Comparison of ENCODE assay signal across 21 cellular contexts in genomic region chr10:116800356-116800929, GRCh38. TPM values are rescaled to one million over a fixed set of nuclear protein-coding genes. Genes with fewer than 3 reads are reported as not detected.
DNase-seq lines count a peak whose midpoint lies in the region; ATAC-seq and TF ChIP-seq lines count a peak whose summit lies in the region.
"Had no signal": no experiment of that assay in that cellular context is flagged by ENCODE, and none has a peak within 500 bp of the region (broad histone marks: within the 10 kb centered on the region; RNA-seq: fewer than 3 reads in every experiment).

No MANE protein-coding gene starts in this region.

- no peak overlapping the region for H3K56ac ChIP-seq in H9 (ENCODE audit: insufficient read length, low read depth, low read length)

- H3K9me3 ChIP-seq in A673 (ENCODE audit: low read depth, low read length, poor library complexity, severe bottlenecking) = no peaks in the 10 kb centered on the region
- no peaks in the 10 kb centered on the region for H3K9me3 ChIP-seq in H9 (ENCODE audit: control insufficient read depth, low read depth, low read length)
- no peaks in the 10 kb centered on the region for H3K9me3 ChIP-seq in iPS-15b (ENCODE audit: control insufficient read depth, insufficient read depth, low read length)
- H3K9me3 ChIP-seq: SK-N-SH had no signal

- H3K27me3 ChIP-seq in A673 (replicated peaks; ENCODE audit: insufficient read depth, low read depth, low read length, poor library complexity) (no peaks in the 10 kb centered on the region), H9 (ENCODE audit: insufficient read depth, low read length) (no peaks in the 10 kb centered on the region), iPS-15b (ENCODE audit: control insufficient read depth, insufficient read depth, low read length) (no peaks in the 10 kb centered on the region)

- H3K27me3 Mint-ChIP-seq in H9 (ENCODE audit: low read depth) = peaks cover 80% of the 10 kb centered on the region

- no peak overlapping the region for H2BK15ac ChIP-seq in H9 (ENCODE audit: low read depth, low read length)

- no peak overlapping the region for H3K18ac ChIP-seq in H9 (ENCODE audit: insufficient read length, low read depth, low read length)

- H3K4ac ChIP-seq in H9 (ENCODE audit: low read depth, low read length) = no peak overlapping the region

- no peak for DNase-seq in A673 (ENCODE audit: low spot score)
- no peak for DNase-seq in H9
- peak; percentile 21 for DNase-seq in sciatic nerve (ENCODE audit: low spot score)
- no peak for DNase-seq in amniotic stem cell (lab: John Stamatoyannopoulos, UW)
- no peak for DNase-seq in hepatic stellate cell (ENCODE audit: low spot score)
- DNase-seq: C1 segment of cervical spinal cord; CD4-positive, alpha-beta memory T cell; COR-L47; DMS53; NCI-H1092 treated with DMSO at 0.1 percent for 48 hours; NCI-H1436; NCI-H187; NCI-H2081 treated with DMSO at 0.1 percent for 48 hours; NCI-H2171; NCI-H226; NCI-H510A; PC-3; SK-N-SH had no signal

- ATAC-seq in sciatic nerve = no peak
- no peak for ATAC-seq in GM18502 (IDR thresholded peaks at IDR 0.05; ENCODE audit: poor library complexity, unreplicated experiment)
- ATAC-seq: PC-3 had no signal

- H3K4me1 ChIP-seq in A673 (ENCODE audit: insufficient read depth, low read length, poor library complexity, severe bottlenecking) (peaks cover 24% of the 10 kb centered on the region), H9 (ENCODE audit: insufficient read depth, low read length) (peaks cover 13% of the 10 kb centered on the region), iPS-15b (ENCODE audit: control insufficient read depth, insufficient read depth, low read length) (peaks cover 12% of the 10 kb centered on the region)

- peak overlapping the region; percentile 29 for H3K4me2 ChIP-seq in H9 (ENCODE audit: insufficient read depth, insufficient read length, low read length)
- H3K4me2 ChIP-seq: SK-N-SH had no signal

- H4K91ac ChIP-seq in H9 (ENCODE audit: insufficient read length, low read depth, low read length) = no peak overlapping the region

- H3K9me3 Mint-ChIP-seq in H9 = peaks cover 0 to 2% of the 10 kb centered on the region in 2 experiments; a peak in 1 of 5 replicates
- H3K9me3 Mint-ChIP-seq: CD4-positive, alpha-beta memory T cell had no signal

- no peak overlapping the region for H3T11ph ChIP-seq in H9 (ENCODE audit: low read length)

- no peak overlapping the region for H3K9ac ChIP-seq in H9 (ENCODE audit: extremely low read depth, insufficient read length, low read length)
- H3K9ac ChIP-seq in iPS-15b (ENCODE audit: low read depth, low read length) = no peak overlapping the region
- H3K9ac ChIP-seq: SK-N-SH had no signal

- H3K14ac ChIP-seq in H9 (ENCODE audit: insufficient read depth, low read length) = no peak overlapping the region

- no CpG with 5 or more reads among the region's 9 CpGs for WGBS in H9 (ENCODE audit: extremely low coverage, insufficient read length, low lambda C conversion rate)

- peak overlapping the region in 1 of 2 experiments; percentile 24; a peak in 1 of 5 replicates for H3K4me3 Mint-ChIP-seq in H9
- H3K4me3 Mint-ChIP-seq: CD4-positive, alpha-beta memory T cell had no signal

- H2BK120ac ChIP-seq in H9 (ENCODE audit: low read depth, low read length, poor library complexity, severe bottlenecking) = no peak overlapping the region

- CTCF ChIA-PET in A673 (lab: Charles Lee) = interaction anchor here (0.6 to 1.1 kb wide), 3 partner anchors 9 to 375 kb away, joined by 3 to 5 read pairs (median 4); no protein-coding TSS in a partner anchor

- no peaks in the 10 kb centered on the region for H3K79me1 ChIP-seq in H9 (ENCODE audit: insufficient read depth, low read depth, low read length, poor library complexity, severe bottlenecking)

- no peak overlapping the region for H2AK5ac ChIP-seq in H9 (ENCODE audit: insufficient read length, low read length)

- H4K5ac ChIP-seq in H9 (ENCODE audit: insufficient read length, low read depth, low read length) = no peak overlapping the region

- no TSS peak for BruUV-seq in A673 (replicated peaks; lab: Mats Ljungman, UMichigan)

- no peaks in the 10 kb centered on the region for H4K20me1 ChIP-seq in H9 (ENCODE audit: control insufficient read depth, insufficient read depth, insufficient read length)

- POLR2A ChIA-PET in A673 (lab: Charles Lee; ENCODE audit: low non-redundant PET) = no interaction called here

- H3K36me3 Mint-ChIP-seq in H9 (ENCODE audit: insufficient read depth in 1 of 3, low read depth in 3 of 3) = no peaks in the 10 kb centered on the region; a peak in 1 of 7 replicates
- H3K36me3 Mint-ChIP-seq: CD4-positive, alpha-beta memory T cell had no signal

- H3K27ac ChIP-seq in A673 (ENCODE audit: low read depth, low read length, poor library complexity, severe bottlenecking) = peak overlapping the region; percentile 4
- H3K27ac ChIP-seq in H9 (ENCODE audit: insufficient read length, low read depth, low read length) = no peak overlapping the region

- no peaks in the 10 kb centered on the region for H3K79me2 ChIP-seq in H9 (ENCODE audit: insufficient read depth, low read length)

- no peak overlapping the region for H2AFZ ChIP-seq in H9 (ENCODE audit: low read length)

- H4K8ac ChIP-seq in H9 (replicated peaks; ENCODE audit: insufficient read length, low read depth, low read length) = no peak overlapping the region

- H3K23ac ChIP-seq in H9 (ENCODE audit: insufficient read length, low read depth, low read length) = no peak overlapping the region

- no peak overlapping the region for H2BK12ac ChIP-seq in H9 (ENCODE audit: insufficient read length, low read depth, low read length)

- H3K36me3 ChIP-seq in A673 (ENCODE audit: insufficient read depth, low read length, poor library complexity, severe bottlenecking) = no peaks in the 10 kb centered on the region
- H3K36me3 ChIP-seq in iPS-15b (ENCODE audit: control insufficient read depth, insufficient read depth, low read length) = no peaks in the 10 kb centered on the region

- H3K27ac Mint-ChIP-seq in H9 = no peak overlapping the region
- H3K27ac Mint-ChIP-seq: CD4-positive, alpha-beta memory T cell had no signal

- H2BK20ac ChIP-seq in H9 (ENCODE audit: low read depth, low read length, poor library complexity, severe bottlenecking) = no peak overlapping the region

- H3K4me3 ChIP-seq in A673 (ENCODE audit: low read depth, low read length, poor library complexity, severe bottlenecking) (no peak overlapping the region), iPS-15b (ENCODE audit: low read depth, low read length) (peak overlapping the region; percentile 19)

- peaks cover 37 to 44% of the 10 kb centered on the region in 2 experiments for H3K4me1 Mint-ChIP-seq in H9
- H3K4me1 Mint-ChIP-seq: CD4-positive, alpha-beta memory T cell had no signal

- H3K23me2 ChIP-seq in H9 (ENCODE audit: insufficient read length, low read depth, low read length, poor library complexity, severe bottlenecking) = no peaks in the 10 kb centered on the region

- intact Hi-C loops in A673 (cut with micrococcal nuclease; ENCODE audit: unreplicated experiment) = no loop called here
- intact Hi-C loops in sciatic nerve (cut with DNase I) = no loop called here

- no peak overlapping the region for H2BK5ac ChIP-seq in H9 (ENCODE audit: insufficient read length, low read length)

- no peak for TF ChIP-seq CTCF in A673 (conservative IDR thresholded peaks at IDR 0.05; ENCODE audit: low read depth, low read length)
- no peak for TF ChIP-seq CTCF in H9 (conservative IDR thresholded peaks at IDR 0.05)

RNA-seq across cellular contexts. Expression of gene ENO4, which starts 48.9 kb away (rescaled TPM):
- total RNA-seq in A673 (2021) (0.28 TPM in 2 replicates), H9 (2021) (0.18 and 0.26 TPM in 2 replicates), sciatic nerve (1.2 TPM)
- total RNA-seq: CD4-positive, alpha-beta memory T cell; G401; PC-3 had no signal

RNA-seq across cellular contexts. Expression of gene HSPA12A, which starts 58.1 kb away (rescaled TPM):
- total RNA-seq in A673 (2021) = 1.4 and 1.5 TPM in 2 replicates
- total RNA-seq in H9 (2021) = 2.9 and 3.2 TPM in 2 replicates
- total RNA-seq in sciatic nerve = 139 TPM

Comparison
In these comparisons a context has a peak if more than half of its experiments do, and no peak if none do; other contexts are left out.
1. RNA of gene HSPA12A, which starts 58.1 kb away (total RNA-seq): 139 TPM in sciatic nerve (single experiment); 2.9 to 3.2 TPM in H9 and 1.4 to 1.5 TPM in A673; every median in the first group is over 10 times any median in the second.